Comparison of ENCODE assay signal across 6 cellular contexts in the genomic region with DNA sequence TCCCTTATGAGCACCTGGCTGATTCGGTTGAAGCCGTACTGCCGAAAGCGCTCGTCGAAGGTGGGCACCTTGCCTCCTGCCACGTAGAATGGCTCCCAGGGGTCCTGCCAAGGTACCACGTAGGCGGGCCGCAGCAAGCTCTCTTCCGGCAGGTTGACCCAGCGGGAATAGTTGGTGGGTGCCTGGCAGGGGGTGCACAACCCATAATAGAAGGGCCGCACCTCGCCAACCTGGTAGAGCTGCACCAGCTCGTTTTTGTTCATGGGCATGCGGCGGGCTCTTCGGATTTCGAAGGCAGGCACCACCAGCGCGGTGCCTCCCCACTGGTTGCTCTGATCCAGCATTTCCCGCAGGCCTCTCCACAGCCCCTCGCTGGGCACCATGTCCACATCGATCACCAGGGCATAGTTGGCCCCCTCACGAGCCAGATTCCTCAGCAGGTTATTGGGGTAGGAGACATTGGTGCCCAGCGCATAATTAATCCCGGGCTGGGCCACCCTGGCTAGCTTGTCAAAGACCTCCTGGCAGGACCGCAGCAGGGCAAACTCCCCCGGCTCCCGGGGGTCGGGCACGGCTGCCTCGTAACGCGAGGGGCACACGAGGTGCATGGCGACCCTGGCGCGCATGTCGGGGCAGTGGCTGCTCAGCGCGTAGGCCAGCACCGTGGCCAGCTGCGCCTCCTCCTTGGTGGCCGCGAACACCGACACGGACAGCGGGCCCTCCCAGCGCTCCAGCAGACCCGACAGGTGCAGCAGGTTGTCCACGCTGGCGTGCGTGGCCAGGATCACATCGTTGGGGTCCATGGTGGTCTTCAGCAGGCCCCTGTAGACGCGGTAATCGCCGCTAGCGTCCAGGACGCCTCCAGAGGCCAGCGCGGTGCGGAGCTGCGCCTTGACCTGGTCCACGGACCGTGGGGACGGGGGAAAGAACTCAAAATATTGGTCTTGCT. TPM values are rescaled to one million over a fixed set of nuclear protein-coding genes. Genes with fewer than 3 reads are reported as not detected.
DNase-seq lines count a peak whose midpoint lies in the region; ATAC-seq and TF ChIP-seq lines count a peak whose summit lies in the region.

No MANE protein-coding gene starts in this region.

- POLR2A ChIA-PET in CD8-positive, alpha-beta T cell (lab: Charles Lee), result interaction anchor here (0.9 to 7.2 kb wide), 6 partner anchors 11 to 627 kb away, joined by 3 to 45 read pairs (median 5); a partner anchor contains a TSS
- POLR2A ChIA-PET in T-cell (lab: Charles Lee), result no interaction called here

- ATAC-seq in CD8-positive, alpha-beta T cell, result no peak
- no peak for ATAC-seq in T-cell (replicated peaks in 1 of 4)
- ATAC-seq in foreskin keratinocyte, result no peak

- peaks cover 36% of the 10 kb centered on the region for H3K4me1 ChIP-seq in CD8-positive, alpha-beta T cell (ENCODE audit: insufficient read depth, low read length)
- peaks cover 6% of the 10 kb centered on the region for H3K4me1 ChIP-seq in foreskin keratinocyte

- H3K27me3 Mint-ChIP-seq in CD8-positive, alpha-beta T cell (ENCODE audit: low read depth), result peaks cover 2% of the 10 kb centered on the region
- peaks cover 3% of the 10 kb centered on the region in 2 donors for H3K27me3 Mint-ChIP-seq in T-cell

- peaks cover 29% of the 10 kb centered on the region for H3K36me3 Mint-ChIP-seq in CD8-positive, alpha-beta T cell
- peaks cover 12% of the 10 kb centered on the region for H3K36me3 Mint-ChIP-seq in T-cell

- no peaks in the 10 kb centered on the region for H3K9me3 ChIP-seq in CD8-positive, alpha-beta T cell (ENCODE audit: low read length)

- H3K27ac Mint-ChIP-seq in CD8-positive, alpha-beta T cell, result peak overlapping the region; percentile 94
- H3K27ac Mint-ChIP-seq in T-cell, result peak overlapping the region; percentile 68 to 92

- DNase-seq in CD8-positive, alpha-beta T cell, result no peak
- DNase-seq in T-cell (no peak), kidney epithelial cell (ENCODE audit: low read depth) (no peak), hippocampal formation (lab: John Stamatoyannopoulos, UW) (no peak), HK-2 (ENCODE audit: unreplicated experiment) (no peak), foreskin keratinocyte (no peak)

- H3K27me3 ChIP-seq in CD8-positive, alpha-beta T cell (ENCODE audit: insufficient read depth, low read length), result no peaks in the 10 kb centered on the region
- H3K27me3 ChIP-seq in kidney epithelial cell (ENCODE audit: control insufficient read depth, insufficient read depth, low read length) (no peaks in the 10 kb centered on the region), foreskin keratinocyte (no peaks in the 10 kb centered on the region)

- no peaks in the 10 kb centered on the region for H3K9me3 Mint-ChIP-seq in CD8-positive, alpha-beta T cell
- no peaks in the 10 kb centered on the region for H3K9me3 Mint-ChIP-seq in T-cell

- peak overlapping the region; percentile 79 for H3K4me3 ChIP-seq in CD8-positive, alpha-beta T cell (ENCODE audit: low read depth, low read length)
- peak overlapping the region; percentile 93 for H3K4me3 ChIP-seq in kidney epithelial cell (ENCODE audit: low read depth, low read length)

- no peak for TF ChIP-seq CTCF in CD8-positive, alpha-beta T cell (IDR thresholded peaks at IDR 0.05)
- TF ChIP-seq CTCF in kidney epithelial cell (IDR thresholded peaks at IDR 0.05; ENCODE audit: insufficient read depth, low read length, poor library complexity, severe bottlenecking) (no peak), foreskin keratinocyte (conservative IDR thresholded peaks at IDR 0.05) (no peak)

- intact Hi-C loops in CD8-positive, alpha-beta T cell (cut with DNase I, micrococcal nuclease), result loop anchor here (5.0 to 10.0 kb wide), 5 partner anchors 41 to 1262 kb away; a partner anchor contains a TSS

- peak overlapping the region; percentile 96 for H3K4me3 Mint-ChIP-seq in CD8-positive, alpha-beta T cell
- H3K4me3 Mint-ChIP-seq in T-cell, result peak overlapping the region; percentile 95 to 97 (median 96)

- peak overlapping the region; percentile 87 for H3K27ac ChIP-seq in CD8-positive, alpha-beta T cell (ENCODE audit: low read depth, low read length)
- H3K27ac ChIP-seq in foreskin keratinocyte, result no peak overlapping the region

- H3K36me3 ChIP-seq in CD8-positive, alpha-beta T cell (ENCODE audit: insufficient read depth, low read length), result peaks cover 3% of the 10 kb centered on the region
- no peaks in the 10 kb centered on the region for H3K36me3 ChIP-seq in kidney epithelial cell (ENCODE audit: control insufficient read depth, insufficient read depth, low read length)

- CTCF ChIA-PET in CD8-positive, alpha-beta T cell (lab: Charles Lee), result interaction anchor here (0.9 to 5.7 kb wide), 7 partner anchors 17 to 40 kb away, joined by 3 to 59 read pairs (median 6); a partner anchor contains a TSS
- CTCF ChIA-PET in T-cell (lab: Charles Lee), result no interaction called here

- H3K4me1 Mint-ChIP-seq in CD8-positive, alpha-beta T cell (ENCODE audit: low read depth), result peaks cover 57% of the 10 kb centered on the region
- peaks cover 39 to 53% (median 48%) of the 10 kb centered on the region in 3 donors for H3K4me1 Mint-ChIP-seq in T-cell

RNA-seq across cellular contexts. Expression of a gene that starts 0.7 kb away (rescaled TPM):
- total RNA-seq in CD8-positive, alpha-beta T cell, result 1 to 10 TPM; 1.3 to 1.8 TPM
- 1 to 10 TPM; 4.0 to 9.2 (median 7.9) TPM for total RNA-seq in T-cell
- 20.3 and 20.4 TPM in 2 replicates for total RNA-seq in kidney epithelial cell
- 8.3 and 9.7 TPM in 2 replicates for total RNA-seq in foreskin keratinocyte
- 8.5 and 10.8 TPM in 2 replicates for polyA plus RNA-seq in foreskin keratinocyte

RNA-seq across cellular contexts. Expression of a gene that starts 1.8 kb away (rescaled TPM):
- total RNA-seq in CD8-positive, alpha-beta T cell, result 10 to 100 TPM; 66.7 to 68.0 TPM
- total RNA-seq in T-cell (10 to 100 TPM; 42.9 to 58.8 (median 54.8) TPM), kidney epithelial cell (84.9 and 86.5 TPM in 2 replicates), foreskin keratinocyte (87.8 and 99.8 TPM in 2 replicates)
- polyA plus RNA-seq in foreskin keratinocyte, result 110 and 119 TPM in 2 replicates

RNA-seq across cellular contexts. Expression of a gene that starts 10.5 kb away (rescaled TPM):
- 1 to 10 TPM; 1.5 to 3.2 TPM for total RNA-seq in CD8-positive, alpha-beta T cell
- 10 to 100 TPM in 2 of 5 donors, 1 to 10 TPM in 3; 5.0 to 11.7 (median 8.3) TPM for total RNA-seq in T-cell
- total RNA-seq in kidney epithelial cell, result 3.1 and 3.8 TPM in 2 replicates
- total RNA-seq in foreskin keratinocyte, result 35.5 and 40.6 TPM in 2 replicates
- polyA plus RNA-seq in foreskin keratinocyte, result 42.0 and 43.8 TPM in 2 replicates

RNA-seq across cellular contexts. Expression of a gene that starts 24.8 kb away (rescaled TPM):
- 1 to 10 TPM; 5.6 to 6.0 TPM for total RNA-seq in CD8-positive, alpha-beta T cell
- 10 to 100 TPM in 3 of 5 donors, 1 to 10 TPM in 2; 8.5 to 14.7 (median 14.4) TPM for total RNA-seq in T-cell
- total RNA-seq in kidney epithelial cell, result 5.5 and 7.7 TPM in 2 replicates
- total RNA-seq in foreskin keratinocyte, result 4.4 and 4.8 TPM in 2 replicates
- polyA plus RNA-seq in foreskin keratinocyte, result 6.2 and 6.7 TPM in 2 replicates

RNA-seq across cellular contexts. Expression of a gene that starts 29.9 kb away (rescaled TPM):
- 10 to 100 TPM; 39.3 to 41.1 TPM for total RNA-seq in CD8-positive, alpha-beta T cell
- 10 to 100 TPM in 2 of 5 donors, 1 to 10 TPM in 3; 2.5 to 14.7 (median 8.7) TPM for total RNA-seq in T-cell
- 0.07 and 0.17 TPM in 2 replicates for total RNA-seq in kidney epithelial cell
- not detected in 2 replicates for total RNA-seq in foreskin keratinocyte
- 0.04 and 0.08 TPM in 2 replicates for polyA plus RNA-seq in foreskin keratinocyte
